28 cellular contexts compared by ENCODE assay signal in genomic region chr2:100189395-100189794, GRCh38. TPM values are rescaled to one million over a fixed set of nuclear protein-coding genes. Genes with fewer than 3 reads are reported as not detected.
"Had no signal": no experiment of that assay in that cellular context is flagged by ENCODE, and none has a peak within 500 bp of the region (broad histone marks: within the 10 kb centered on the region; RNA-seq: fewer than 3 reads in every experiment).

No MANE protein-coding gene starts in this region.

- H3K9me3 Mint-ChIP-seq: central memory CD8-positive, alpha-beta T cell; endodermal cell; immature natural killer cell; naive B cell; natural killer cell treated with Interleukin-12 subunit alpha and Interleukin-12 subunit beta and Interleukin-15 and Interleukin-18, amount 100 ng/mL, for 72 hours; stimulated activated effector memory CD8-positive, alpha-beta T cell treated with anti-CD3 and anti-CD28 coated beads, Interleukin-12 subunit alpha, Interleukin-12 subunit beta, amount 100 ng/mL, for 72 hours had no signal

- H3K27me3 Mint-ChIP-seq: dendritic cell treated with granulocyte-macrophage colony-stimulating factor and Interleukin-4, amounts not matched to agents 40 ng/mL and 50 ng/mL, for 4 days had no signal

- H3K36me3 ChIP-seq: colonic mucosa, gastrocnemius medialis, lower lobe of right lung, sigmoid colon, stomach, tibial artery, upper lobe of left lung, vagina had no signal

- H3K9me3 ChIP-seq: colonic mucosa, gastrocnemius medialis, lower lobe of right lung, psoas muscle, sigmoid colon, stomach, testis, tibial artery, upper lobe of left lung, vagina had no signal

- ATAC-seq: esophagus mucosa; gastrocnemius medialis; left lobe of liver; natural killer cell treated with Interleukin-12 subunit alpha and Interleukin-12 subunit beta and Interleukin-15 and Interleukin-18, amount 100 ng/mL, for 72 hours; psoas muscle; stimulated activated effector memory CD8-positive, alpha-beta T cell treated with anti-CD3 and anti-CD28 coated beads, Interleukin-12 subunit alpha, Interleukin-12 subunit beta, amount 100 ng/mL, for 72 hours had no signal

- H3K4me3 ChIP-seq: colonic mucosa, gastrocnemius medialis, lower lobe of right lung, psoas muscle, sigmoid colon, stomach, testis, tibial artery, vagina had no signal

- H3K36me3 Mint-ChIP-seq: immature natural killer cell; naive B cell; natural killer cell treated with Interleukin-12 subunit alpha and Interleukin-12 subunit beta and Interleukin-15 and Interleukin-18, amount 100 ng/mL, for 72 hours; stimulated activated effector memory CD8-positive, alpha-beta T cell treated with anti-CD3 and anti-CD28 coated beads, Interleukin-12 subunit alpha, Interleukin-12 subunit beta, amount 100 ng/mL, for 72 hours had no signal

- H3K4me3 Mint-ChIP-seq: central memory CD8-positive, alpha-beta T cell; dendritic cell treated with granulocyte-macrophage colony-stimulating factor and Interleukin-4, amounts not matched to agents 40 ng/mL and 50 ng/mL, for 4 days; endodermal cell; immature natural killer cell; naive B cell; natural killer cell treated with Interleukin-12 subunit alpha and Interleukin-12 subunit beta and Interleukin-15 and Interleukin-18, amount 100 ng/mL, for 72 hours; neural crest cell; stimulated activated effector memory CD8-positive, alpha-beta T cell treated with anti-CD3 and anti-CD28 coated beads, Interleukin-12 subunit alpha, Interleukin-12 subunit beta, amount 100 ng/mL, for 72 hours had no signal

- DNase-seq: colonic mucosa; effector CD8-positive, alpha-beta T cell; endodermal cell; foreskin fibroblast; gastrocnemius medialis; hypothalamus; immature natural killer cell; lower lobe of right lung; naive B cell; psoas muscle; sigmoid colon; stimulated activated CD4-positive, alpha-beta T cell treated with anti-CD3 and anti-CD28 coated beads, Interleukin-2, amount 100 ng/mL, for 24 hours; stimulated activated CD4-positive, alpha-beta T cell treated with anti-CD3 and anti-CD28 coated beads, Interleukin-4, amount 100 ng/mL, for 24 hours; stimulated activated naive CD4-positive, alpha-beta T cell treated with Interleukin-2 at 50 U/mL for 16 hours; stomach; testis; tibial artery; upper lobe of left lung had no signal

- H3K27ac Mint-ChIP-seq: dendritic cell treated with granulocyte-macrophage colony-stimulating factor and Interleukin-4, amounts not matched to agents 40 ng/mL and 50 ng/mL, for 4 days; endodermal cell; immature natural killer cell; naive B cell; natural killer cell treated with Interleukin-12 subunit alpha and Interleukin-12 subunit beta and Interleukin-15 and Interleukin-18, amount 100 ng/mL, for 72 hours; stimulated activated effector memory CD8-positive, alpha-beta T cell treated with anti-CD3 and anti-CD28 coated beads, Interleukin-12 subunit alpha, Interleukin-12 subunit beta, amount 100 ng/mL, for 72 hours had no signal

- H3K4me1 ChIP-seq: colonic mucosa, testis, vagina had no signal

- H3K27ac ChIP-seq: colonic mucosa, epithelial cell of prostate, gastrocnemius medialis, lower lobe of right lung, psoas muscle, testis, tibial artery, vagina had no signal

- H3K27me3 ChIP-seq: colonic mucosa, gastrocnemius medialis, sigmoid colon, stomach, testis, tibial artery, upper lobe of left lung, vagina had no signal

- H3K4me1 Mint-ChIP-seq: central memory CD8-positive, alpha-beta T cell; immature natural killer cell; stimulated activated effector memory CD8-positive, alpha-beta T cell treated with anti-CD3 and anti-CD28 coated beads, Interleukin-12 subunit alpha, Interleukin-12 subunit beta, amount 100 ng/mL, for 72 hours had no signal

RNA-seq across cellular contexts. Expression of gene AFF3, which starts 47.0 kb away (rescaled TPM):
- polyA plus RNA-seq: keratinocyte had no signal
